8 cellular contexts compared by ENCODE assay signal in genomic region chr20:35601990-35602389, GRCh38. TPM values are rescaled to one million over a fixed set of nuclear protein-coding genes. Genes with fewer than 3 reads are reported as not detected.
DNase-seq lines count a peak whose midpoint lies in the region; ATAC-seq and TF ChIP-seq lines count a peak whose summit lies in the region.

No MANE protein-coding gene starts in this region.

- H3K4me3 ChIP-seq in cardiac muscle cell (peak overlapping the region; percentile 26), dorsolateral prefrontal cortex (peak overlapping the region in 58 of 59 donors; percentile 33 to 74 (median 56)), muscle layer of colon (ENCODE audit: low read depth in 1 of 2, low read length in 2 of 2) (peak overlapping the region; percentile 45 to 78), upper lobe of right lung (peak overlapping the region; percentile 48)

- peaks cover 41% of the 10 kb centered on the region for H3K27me3 ChIP-seq in cardiac muscle cell
- H3K27me3 ChIP-seq in dorsolateral prefrontal cortex = peaks cover 0 to 11% (median 0%) of the 10 kb centered on the region in 45 donors
- H3K27me3 ChIP-seq in muscle layer of colon (ENCODE audit: control insufficient read depth in 1 of 2, insufficient read depth in 2 of 2, low read length in 2 of 2) = peaks cover 0 to 24% of the 10 kb centered on the region in 2 donors
- peaks cover 15% of the 10 kb centered on the region for H3K27me3 ChIP-seq in upper lobe of right lung

- intact Hi-C loops in Right ventricle myocardium inferior (cut with DNase I) = loop anchor here (5.0 kb wide), 1 partner anchor 95 kb away; the partner anchor contains the start of genes NFS1 and ROMO1
- intact Hi-C loops in dorsolateral prefrontal cortex (cut with DNase I) = no loop called here
- intact Hi-C loops in upper lobe of right lung (cut with DNase I) = no loop called here

- H3K4me1 ChIP-seq in cardiac muscle cell (ENCODE audit: low read depth) (no peaks in the 10 kb centered on the region), muscle layer of colon (ENCODE audit: insufficient read depth, low read length) (no peaks in the 10 kb centered on the region), upper lobe of right lung (peaks cover 13% of the 10 kb centered on the region)

- H3K27ac ChIP-seq in cardiac muscle cell (no peak overlapping the region), dorsolateral prefrontal cortex (peak overlapping the region in 1 of 59 donors; percentile 13), muscle layer of colon (ENCODE audit: low read depth, low read length) (no peak overlapping the region), upper lobe of right lung (no peak overlapping the region)

- H3K9ac ChIP-seq in muscle layer of colon (ENCODE audit: low read length) = no peak overlapping the region

- H3K9me3 ChIP-seq in cardiac muscle cell (ENCODE audit: low read depth) (no peaks in the 10 kb centered on the region), muscle layer of colon (ENCODE audit: low read length) (no peaks in the 10 kb centered on the region), upper lobe of right lung (no peaks in the 10 kb centered on the region)

- DNase-seq in cardiac muscle cell (ENCODE audit: low read depth in 1 of 2, low spot score in 1 of 2) (no peak), Right ventricle myocardium inferior (ENCODE audit: missing footprints) (no peak), dorsolateral prefrontal cortex (no peak), upper lobe of right lung (no peak), SW 1271 (lab: John Stamatoyannopoulos, UW) (no peak), NCI-H2029 treated with DMSO at 0.1 percent for 48 hours (lab: John Stamatoyannopoulos, UW) (no peak)

- no peak for ATAC-seq in Right ventricle myocardium inferior
- no peak for ATAC-seq in upper lobe of right lung
- no peak for ATAC-seq in GM19328 (IDR thresholded peaks at IDR 0.05; ENCODE audit: unreplicated experiment)

- TF ChIP-seq CTCF in cardiac muscle cell (IDR thresholded peaks at IDR 0.05; ENCODE audit: low read depth, low read length) (no peak), dorsolateral prefrontal cortex (IDR thresholded peaks at IDR 0.05 in 54 of 56, conservative IDR thresholded peaks at IDR 0.05 in 2 of 56; ENCODE audit: low read depth in 1 of 56, partially characterized antibody in 56 of 56) (no peak), upper lobe of right lung (IDR thresholded peaks at IDR 0.05) (no peak)

- no peaks in the 10 kb centered on the region for H3K36me3 ChIP-seq in cardiac muscle cell
- no peaks in the 10 kb centered on the region for H3K36me3 ChIP-seq in muscle layer of colon (ENCODE audit: insufficient read depth, low read length)
- H3K36me3 ChIP-seq in upper lobe of right lung = no peaks in the 10 kb centered on the region

RNA-seq across cellular contexts. Expression of gene SPAG4, which starts 13.6 kb away (rescaled TPM):
- total RNA-seq in cardiac muscle cell = 12.8 and 44.6 TPM in 2 replicates
- polyA plus RNA-seq in cardiac muscle cell = 27.9 and 107 TPM in 2 replicates
- total RNA-seq in Right ventricle myocardium inferior = 1.6 TPM
- 10 to 100 TPM in 5 of 120 experiments, 1 to 10 TPM in 115; 1.9 to 13.5 (median 5.4) TPM for total RNA-seq in dorsolateral prefrontal cortex
- 2.9 TPM for total RNA-seq in upper lobe of right lung
